Comparison of ENCODE assay signal across 1 cellular context in genomic region chr17:4967539-4968165, GRCh38.
TF ChIP-seq lines count a peak whose summit lies in the region.

A gene with protein sequence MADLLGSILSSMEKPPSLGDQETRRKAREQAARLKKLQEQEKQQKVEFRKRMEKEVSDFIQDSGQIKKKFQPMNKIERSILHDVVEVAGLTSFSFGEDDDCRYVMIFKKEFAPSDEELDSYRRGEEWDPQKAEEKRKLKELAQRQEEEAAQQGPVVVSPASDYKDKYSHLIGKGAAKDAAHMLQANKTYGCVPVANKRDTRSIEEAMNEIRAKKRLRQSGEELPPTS (minus strand): TSS chr17:4967817. CDS start chr17:4967804, 13 bp downstream.

TF ChIP-seq in A549, 52 proteins besides CTCF, POLR2A, EP300 and RAD21 (continued from another document):
- no peak for TF ChIP-seq ATOH8 (CRISPR knock-in tag; IDR thresholded peaks at IDR 0.05; ENCODE audit: low read depth)
- no peak for TF ChIP-seq FOXS1 (CRISPR knock-in tag; IDR thresholded peaks at IDR 0.05)
- TF ChIP-seq, protein P1, sequence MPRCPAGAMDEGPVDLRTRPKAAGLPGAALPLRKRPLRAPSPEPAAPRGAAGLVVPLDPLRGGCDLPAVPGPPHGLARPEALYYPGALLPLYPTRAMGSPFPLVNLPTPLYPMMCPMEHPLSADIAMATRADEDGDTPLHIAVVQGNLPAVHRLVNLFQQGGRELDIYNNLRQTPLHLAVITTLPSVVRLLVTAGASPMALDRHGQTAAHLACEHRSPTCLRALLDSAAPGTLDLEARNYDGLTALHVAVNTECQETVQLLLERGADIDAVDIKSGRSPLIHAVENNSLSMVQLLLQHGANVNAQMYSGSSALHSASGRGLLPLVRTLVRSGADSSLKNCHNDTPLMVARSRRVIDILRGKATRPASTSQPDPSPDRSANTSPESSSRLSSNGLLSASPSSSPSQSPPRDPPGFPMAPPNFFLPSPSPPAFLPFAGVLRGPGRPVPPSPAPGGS (IDR thresholded peaks at IDR 0.05) = peak; percentile 84
- no peak for TF ChIP-seq FOSL2 (IDR thresholded peaks at IDR 0.05)
- no peak for TF ChIP-seq FOSL2 (CRISPR knock-in tag; IDR thresholded peaks at IDR 0.05)
- TF ChIP-seq ZC3H11A (IDR thresholded peaks at IDR 0.05) = no peak
- TF ChIP-seq POLR2AphosphoS2 (conservative IDR thresholded peaks at IDR 0.05; ENCODE audit: low read length) = peak; percentile 63; the same call in 1 of the 2 replicates
- TF ChIP-seq HES2 (IDR thresholded peaks at IDR 0.05) = no peak
- TF ChIP-seq EHMT2 (IDR thresholded peaks at IDR 0.05; ENCODE audit: low read depth) = no peak
- no peak for TF ChIP-seq CBX2 (IDR thresholded peaks at IDR 0.05; ENCODE audit: borderline replicate concordance, low read depth)
- TF ChIP-seq ELK1 (IDR thresholded peaks at IDR 0.05; ENCODE audit: low read depth, low read length) = no peak
- TF ChIP-seq MYC (IDR thresholded peaks at IDR 0.05; ENCODE audit: borderline replicate concordance, low read length) = peak; percentile 68; the same call in 1 of the 2 replicates
- no peak for TF ChIP-seq CHD2 (IDR thresholded peaks at IDR 0.05; ENCODE audit: low read length, partially characterized antibody)
- peak; percentile 82 for TF ChIP-seq PHF8 (IDR thresholded peaks at IDR 0.05; ENCODE audit: borderline replicate concordance, low read depth)
- no peak for TF ChIP-seq HEYL (CRISPR knock-in tag; IDR thresholded peaks at IDR 0.05)
- no peak for TF ChIP-seq ZNF302 (CRISPR knock-in tag; IDR thresholded peaks at IDR 0.05)
- TF ChIP-seq RFX5 (IDR thresholded peaks at IDR 0.05) = 0 out of 2 replicates have a peak, but pooled peaks have one; percentile 15
- 0 out of 2 replicates have a peak, but pooled peaks have one; percentile 44 for TF ChIP-seq KDM5A (IDR thresholded peaks at IDR 0.05)
- TF ChIP-seq BHLHE40 (IDR thresholded peaks at IDR 0.05; ENCODE audit: low read depth, low read length) = no peak
- TF ChIP-seq RCOR1 (IDR thresholded peaks at IDR 0.05; ENCODE audit: low read depth, low read length) = no peak
- TF ChIP-seq GATA3 (IDR thresholded peaks at IDR 0.05; ENCODE audit: borderline replicate concordance) = peak; percentile 55; the same call in 1 of the 2 replicates
- no peak for TF ChIP-seq RNF2 (IDR thresholded peaks at IDR 0.05; ENCODE audit: borderline replicate concordance, low read depth)
- TF ChIP-seq HOXB13 (CRISPR knock-in tag; IDR thresholded peaks at IDR 0.05; ENCODE audit: low read depth) = no peak
- TF ChIP-seq CHD4 (IDR thresholded peaks at IDR 0.05; ENCODE audit: borderline replicate concordance) = no peak
- TF ChIP-seq JUNB (IDR thresholded peaks at IDR 0.05) = no peak
- no peak for TF ChIP-seq HOXA7 (CRISPR knock-in tag; IDR thresholded peaks at IDR 0.05)
- TF ChIP-seq, protein P2, sequence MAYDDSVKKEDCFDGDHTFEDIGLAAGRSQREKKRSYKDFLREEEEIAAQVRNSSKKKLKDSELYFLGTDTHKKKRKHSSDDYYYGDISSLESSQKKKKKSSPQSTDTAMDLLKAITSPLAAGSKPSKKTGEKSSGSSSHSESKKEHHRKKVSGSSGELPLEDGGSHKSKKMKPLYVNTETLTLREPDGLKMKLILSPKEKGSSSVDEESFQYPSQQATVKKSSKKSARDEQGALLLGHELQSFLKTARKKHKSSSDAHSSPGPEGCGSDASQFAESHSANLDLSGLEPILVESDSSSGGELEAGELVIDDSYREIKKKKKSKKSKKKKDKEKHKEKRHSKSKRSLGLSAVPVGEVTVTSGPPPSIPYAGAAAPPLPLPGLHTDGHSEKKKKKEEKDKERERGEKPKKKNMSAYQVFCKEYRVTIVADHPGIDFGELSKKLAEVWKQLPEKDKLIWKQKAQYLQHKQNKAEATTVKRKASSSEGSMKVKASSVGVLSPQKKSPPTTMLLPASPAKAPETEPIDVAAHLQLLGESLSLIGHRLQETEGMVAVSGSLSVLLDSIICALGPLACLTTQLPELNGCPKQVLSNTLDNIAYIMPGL (CRISPR knock-in tag; IDR thresholded peaks at IDR 0.05; ENCODE audit: borderline replicate concordance) = peak; percentile 63; the same call in 1 of the 2 replicates
- peak; percentile 84 for TF ChIP-seq PBX3 (IDR thresholded peaks at IDR 0.05)
- no peak for TF ChIP-seq ZSCAN20 (CRISPR knock-in tag; IDR thresholded peaks at IDR 0.05)
